ENCODE assay signal across 39 cellular contexts in genomic region chr2:11528228-11528627, GRCh38.
"Had no signal": no experiment of that assay in that cellular context is flagged by ENCODE, and none has a peak within 500 bp of the region (broad histone marks: within the 10 kb centered on the region; RNA-seq: fewer than 3 reads in every experiment).

No MANE protein-coding gene starts in this region.

- H3K4me1 Mint-ChIP-seq: activated B cell treated with CpG ODN at 0.5 μM for 24 hours; activated CD4-positive, alpha-beta memory T cell treated with anti-CD3 and anti-CD28 coated beads, Interleukin-2, amount 10 ng/mL, durations not matched to agents 7 days and 5 days; activated CD4-positive, alpha-beta T cell treated with anti-CD3 and anti-CD28 coated beads, Interleukin-2, amount 10 ng/mL, durations not matched to agents 7 days and 5 days; activated naive CD4-positive, alpha-beta T cell treated with anti-CD3 and anti-CD28 coated beads, Interleukin-2, amount 10 ng/mL, durations not matched to agents 7 days and 5 days; activated naive CD4-positive, alpha-beta T cell treated with anti-CD3 and anti-CD28 coated beads, Interleukin-2, amount 50 U/mL, for 24 hours; activated naive CD8-positive, alpha-beta T cell treated with anti-CD3 and anti-CD28 coated beads, Interleukin-2, amount 50 U/mL, for 24 hours; activated T-helper 17 cell treated with anti-CD3 and anti-CD28 coated beads, Interleukin-2, amount 50 U/mL, for 72 hours; brain; central memory CD8-positive, alpha-beta T cell had no signal

- H3K36me3 Mint-ChIP-seq: activated CD8-positive, alpha-beta memory T cell treated with anti-CD3 and anti-CD28 coated beads, Interleukin-2, amount 10 ng/mL, durations not matched to agents 7 days and 5 days; activated naive CD4-positive, alpha-beta T cell treated with anti-CD3 and anti-CD28 coated beads, Interleukin-2, amount 10 ng/mL, durations not matched to agents 7 days and 5 days; activated naive CD8-positive, alpha-beta T cell; activated naive CD8-positive, alpha-beta T cell treated with anti-CD3 and anti-CD28 coated beads, Interleukin-2, amount 10 ng/mL, durations not matched to agents 7 days and 5 days had no signal

- H3K9me3 Mint-ChIP-seq: activated CD4-positive, alpha-beta T cell treated with anti-CD3 and anti-CD28 coated beads, Interleukin-2, amount 10 ng/mL, durations not matched to agents 7 days and 5 days; activated naive CD4-positive, alpha-beta T cell treated with anti-CD3 and anti-CD28 coated beads, Interleukin-2, amount 10 ng/mL, durations not matched to agents 7 days and 5 days; activated naive CD8-positive, alpha-beta T cell treated with anti-CD3 and anti-CD28 coated beads, Interleukin-2, amount 10 ng/mL, durations not matched to agents 7 days and 5 days; activated naive CD8-positive, alpha-beta T cell treated with anti-CD3 and anti-CD28 coated beads, Interleukin-2, amount 50 U/mL, for 24 hours; activated T-cell treated with anti-CD3 and anti-CD28 coated beads, Interleukin-2, amount 50 U/mL, for 4 hours; activated T-cell treated with anti-CD3 and anti-CD28 coated beads, Interleukin-2, amount 50 U/mL, for 72 hours; activated T-helper 17 cell treated with anti-CD3 and anti-CD28 coated beads, Interleukin-2, amount 50 U/mL, for 72 hours; central memory CD8-positive, alpha-beta T cell; T-helper 1 cell treated with Interleukin-12 subunit alpha and Interleukin-12 subunit beta and Interleukin-4 antibody, amounts not matched to agents 30 μg/mL and 1 μg/mL, for 36 hours; T-helper 2 cell treated with Interferon-gamma antibody and Interleukin-4, amounts not matched to agents 5 μg/mL and 100 μg/mL, for 36 hours had no signal

- H3K9me3 ChIP-seq: ascending aorta had no signal

- H3K4me1 ChIP-seq: ascending aorta had no signal

- H3K36me3 ChIP-seq: ascending aorta, cardiac muscle cell had no signal

- H3K4me3 ChIP-seq: ascending aorta, cardiac muscle cell had no signal

- DNase-seq: activated B cell treated with CpG ODN at 0.5 μM for 24 hours; activated CD4-positive, alpha-beta memory T cell treated with anti-CD3 and anti-CD28 coated beads, Interleukin-2, amount 10 ng/mL, durations not matched to agents 7 days and 5 days; activated CD4-positive, alpha-beta T cell treated with anti-CD3 and anti-CD28 coated beads for 4 hours; activated CD4-positive, alpha-beta T cell treated with anti-CD3 and anti-CD28 coated beads, Interleukin-2, amount 10 ng/mL, durations not matched to agents 7 days and 5 days; activated CD4-positive, alpha-beta T cell treated with anti-CD3 and anti-CD28 coated beads, Interleukin-2, amount 50 U/mL, for 48 hours; activated CD4-positive, CD25-positive, alpha-beta regulatory T cell treated with anti-CD3 and anti-CD28 coated beads, Interleukin-2, amount 50 U/mL, for 72 hours; activated CD8-positive, alpha-beta memory T cell treated with anti-CD3 and anti-CD28 coated beads for 24 hours; activated CD8-positive, alpha-beta memory T cell treated with anti-CD3 and anti-CD28 coated beads, Interleukin-2, amount 10 ng/mL, durations not matched to agents 7 days and 5 days; activated CD8-positive, alpha-beta memory T cell treated with anti-CD3 and anti-CD28 coated beads, Interleukin-2, amount 50 U/mL, for 48 hours; activated CD8-positive, alpha-beta T cell treated with anti-CD3 and anti-CD28 coated beads, Interleukin-2, amount 10 ng/mL, durations not matched to agents 7 days and 5 days; activated effector memory CD4-positive, alpha-beta T cell treated with Interleukin-2 at 50 U/mL for 16 hours; activated gamma-delta T cell; activated naive CD4-positive, alpha-beta T cell treated with anti-CD3 and anti-CD28 coated beads, Interleukin-2, amount 10 ng/mL, durations not matched to agents 7 days and 5 days; activated naive CD4-positive, alpha-beta T cell treated with Interleukin-2 at 50 U/mL for 16 hours; activated naive CD8-positive, alpha-beta T cell treated with anti-CD3 and anti-CD28 coated beads, Interleukin-2, amount 10 ng/mL, durations not matched to agents 7 days and 5 days; activated naive CD8-positive, alpha-beta T cell treated with anti-CD3 and anti-CD28 coated beads, Interleukin-2, amount 50 U/mL, for 24 hours; activated T-cell treated with anti-CD3 and anti-CD28 coated beads, Interleukin-2, amount 50 U/mL, for 1 hour; activated T-cell treated with anti-CD3 and anti-CD28 coated beads, Interleukin-2, amount 50 U/mL, for 4 hours; activated T-cell treated with anti-CD3 and anti-CD28 coated beads, Interleukin-2, amount 50 U/mL, for 72 hours; amygdala; anterior cingulate cortex; caudate nucleus; cerebellar nuclear complex; T-helper 1 cell; T-helper 2 cell; T-helper 9 cell had no signal

- H3K27ac ChIP-seq: ascending aorta, cardiac muscle cell, VCaP had no signal

- H3K27ac Mint-ChIP-seq: activated B cell treated with CpG ODN at 0.5 μM for 24 hours; activated CD4-positive, alpha-beta memory T cell treated with anti-CD3 and anti-CD28 coated beads, Interleukin-2, amount 10 ng/mL, durations not matched to agents 7 days and 5 days; activated CD4-positive, alpha-beta T cell treated with anti-CD3 and anti-CD28 coated beads, Interleukin-2, amount 10 ng/mL, durations not matched to agents 7 days and 5 days; activated CD8-positive, alpha-beta memory T cell treated with anti-CD3 and anti-CD28 coated beads, Interleukin-2, amount 10 ng/mL, durations not matched to agents 7 days and 5 days; activated CD8-positive, alpha-beta T cell treated with anti-CD3 and anti-CD28 coated beads, Interleukin-2, amount 10 ng/mL, durations not matched to agents 7 days and 5 days; activated naive CD4-positive, alpha-beta T cell treated with anti-CD3 and anti-CD28 coated beads, Interleukin-2, amount 10 ng/mL, durations not matched to agents 7 days and 5 days; activated naive CD4-positive, alpha-beta T cell treated with anti-CD3 and anti-CD28 coated beads, Interleukin-2, amount 50 U/mL, for 24 hours; activated naive CD8-positive, alpha-beta T cell; activated naive CD8-positive, alpha-beta T cell treated with anti-CD3 and anti-CD28 coated beads, Interleukin-2, amount 10 ng/mL, durations not matched to agents 7 days and 5 days; activated naive CD8-positive, alpha-beta T cell treated with anti-CD3 and anti-CD28 coated beads, Interleukin-2, amount 50 U/mL, for 24 hours; activated T-cell treated with anti-CD3 and anti-CD28 coated beads, Interleukin-2, amount 50 U/mL, for 72 hours; activated T-helper 1 cell treated with anti-CD3 and anti-CD28 coated beads, Interleukin-12 subunit alpha, Interleukin-12 subunit beta, Interleukin-2, Interleukin-4 antibody, amounts not matched to agents 30 ng/mL and 10 ng/mL and 1 ng/mL, durations not matched to agents 14 hours and 24 hours and 36 hours; activated T-helper 17 cell treated with anti-CD3 and anti-CD28 coated beads, Interleukin-2, amount 50 U/mL, for 72 hours; brain; T-helper 1 cell treated with Interleukin-12 subunit alpha and Interleukin-12 subunit beta and Interleukin-4 antibody, amounts not matched to agents 30 μg/mL and 1 μg/mL, for 36 hours; T-helper 2 cell treated with Interferon-gamma antibody and Interleukin-4, amounts not matched to agents 5 μg/mL and 100 μg/mL, for 36 hours had no signal

- H3K27me3 ChIP-seq: ascending aorta, cardiac muscle cell had no signal

- ATAC-seq: activated CD8-positive, alpha-beta memory T cell treated with anti-CD3 and anti-CD28 coated beads, Interleukin-2, amount 10 ng/mL, durations not matched to agents 7 days and 5 days; activated CD8-positive, alpha-beta T cell treated with anti-CD3 and anti-CD28 coated beads, Interleukin-2, amount 10 ng/mL, durations not matched to agents 7 days and 5 days; activated naive CD8-positive, alpha-beta T cell treated with anti-CD3 and anti-CD28 coated beads, Interleukin-2, amount 50 U/mL, for 24 hours; activated T-cell treated with anti-CD3 and anti-CD28 coated beads, Interleukin-2, amount 50 U/mL, for 4 hours; activated T-cell treated with anti-CD3 and anti-CD28 coated beads, Interleukin-2, amount 50 U/mL, for 72 hours; activated T-helper 17 cell treated with anti-CD3 and anti-CD28 coated beads, Interleukin-2, amount 50 U/mL, for 72 hours had no signal

- FAIRE-seq: bronchial epithelial cell, TTC549 had no signal

- H3K4me3 Mint-ChIP-seq: activated B cell treated with CpG ODN at 0.5 μM for 24 hours; activated CD4-positive, alpha-beta memory T cell treated with anti-CD3 and anti-CD28 coated beads, Interleukin-2, amount 10 ng/mL, durations not matched to agents 7 days and 5 days; activated CD4-positive, alpha-beta T cell treated with anti-CD3 and anti-CD28 coated beads, Interleukin-2, amount 10 ng/mL, durations not matched to agents 7 days and 5 days; activated CD8-positive, alpha-beta memory T cell treated with anti-CD3 and anti-CD28 coated beads, Interleukin-2, amount 10 ng/mL, durations not matched to agents 7 days and 5 days; activated CD8-positive, alpha-beta T cell treated with anti-CD3 and anti-CD28 coated beads, Interleukin-2, amount 10 ng/mL, durations not matched to agents 7 days and 5 days; activated naive CD4-positive, alpha-beta T cell treated with anti-CD3 and anti-CD28 coated beads, Interleukin-2, amount 10 ng/mL, durations not matched to agents 7 days and 5 days; activated naive CD4-positive, alpha-beta T cell treated with anti-CD3 and anti-CD28 coated beads, Interleukin-2, amount 50 U/mL, for 24 hours; activated naive CD8-positive, alpha-beta T cell; activated naive CD8-positive, alpha-beta T cell treated with anti-CD3 and anti-CD28 coated beads, Interleukin-2, amount 10 ng/mL, durations not matched to agents 7 days and 5 days; activated naive CD8-positive, alpha-beta T cell treated with anti-CD3 and anti-CD28 coated beads, Interleukin-2, amount 50 U/mL, for 24 hours; activated T-cell treated with anti-CD3 and anti-CD28 coated beads, Interleukin-2, amount 50 U/mL, for 4 hours; activated T-cell treated with anti-CD3 and anti-CD28 coated beads, Interleukin-2, amount 50 U/mL, for 72 hours; activated T-helper 1 cell treated with anti-CD3 and anti-CD28 coated beads, Interleukin-12 subunit alpha, Interleukin-12 subunit beta, Interleukin-2, Interleukin-4 antibody, amounts not matched to agents 30 ng/mL and 10 ng/mL and 1 ng/mL, durations not matched to agents 14 hours and 24 hours and 36 hours; activated T-helper 17 cell treated with anti-CD3 and anti-CD28 coated beads, Interleukin-2, amount 50 U/mL, for 72 hours; brain; central memory CD8-positive, alpha-beta T cell; T-helper 1 cell treated with Interleukin-12 subunit alpha and Interleukin-12 subunit beta and Interleukin-4 antibody, amounts not matched to agents 30 μg/mL and 1 μg/mL, for 36 hours; T-helper 2 cell treated with Interferon-gamma antibody and Interleukin-4, amounts not matched to agents 5 μg/mL and 100 μg/mL, for 36 hours had no signal
